23 cellular contexts compared by ENCODE assay signal in genomic region chr2:202337706-202338346, GRCh38.
"Had no signal": no experiment of that assay in that cellular context is flagged by ENCODE, and none has a peak within 500 bp of the region (broad histone marks: within the 10 kb centered on the region; RNA-seq: fewer than 3 reads in every experiment).

No MANE protein-coding gene starts in this region.

- ATAC-seq: activated CD4-positive, alpha-beta T cell treated with anti-CD3 and anti-CD28 coated beads for 36 hours; activated CD8-positive, alpha-beta memory T cell treated with anti-CD3 and anti-CD28 coated beads, Interleukin-2, amount 10 ng/mL, durations not matched to agents 7 days and 5 days; activated CD8-positive, alpha-beta T cell treated with anti-CD3 and anti-CD28 coated beads, Interleukin-2, amount 10 ng/mL, durations not matched to agents 7 days and 5 days; activated naive CD8-positive, alpha-beta T cell treated with anti-CD3 and anti-CD28 coated beads, Interleukin-2, amount 50 U/mL, for 24 hours; left lung; lower lobe of right lung; mucosa of descending colon; right lobe of liver had no signal

- H3K4me1 ChIP-seq: left lung, lower lobe of right lung, right lobe of liver, tibial nerve had no signal

- H3K4me1 Mint-ChIP-seq: activated B cell treated with CpG ODN at 0.5 μM for 24 hours; activated CD4-positive, alpha-beta T cell treated with anti-CD3 and anti-CD28 coated beads for 36 hours; activated CD8-positive, alpha-beta memory T cell treated with anti-CD3 and anti-CD28 coated beads, Interleukin-2, amount 10 ng/mL, durations not matched to agents 7 days and 5 days; activated naive CD4-positive, alpha-beta T cell treated with anti-CD3 and anti-CD28 coated beads, Interleukin-2, amount 50 U/mL, for 24 hours; activated naive CD8-positive, alpha-beta T cell treated with anti-CD3 and anti-CD28 coated beads, Interleukin-2, amount 50 U/mL, for 24 hours; nephron had no signal

- H3K36me3 ChIP-seq: esophagus squamous epithelium, left lung, lower lobe of right lung, ovary, right lobe of liver had no signal

- H3K36me3 Mint-ChIP-seq: activated CD8-positive, alpha-beta memory T cell treated with anti-CD3 and anti-CD28 coated beads, Interleukin-2, amount 10 ng/mL, durations not matched to agents 7 days and 5 days had no signal

- DNase-seq: activated B cell treated with CpG ODN at 0.5 μM for 24 hours; activated CD4-positive, alpha-beta T cell treated with anti-CD3 and anti-CD28 coated beads for 36 hours; activated CD8-positive, alpha-beta memory T cell treated with anti-CD3 and anti-CD28 coated beads, Interleukin-2, amount 10 ng/mL, durations not matched to agents 7 days and 5 days; activated CD8-positive, alpha-beta T cell treated with anti-CD3 and anti-CD28 coated beads, Interleukin-2, amount 10 ng/mL, durations not matched to agents 7 days and 5 days; activated naive CD8-positive, alpha-beta T cell treated with anti-CD3 and anti-CD28 coated beads, Interleukin-2, amount 50 U/mL, for 24 hours; activated T-cell treated with anti-CD3 and anti-CD28 coated beads, Interleukin-2, amount 50 U/mL, for 48 hours; caudate nucleus; esophagus squamous epithelium; left lung; lower lobe of right lung; mesenchymal stem cell; mucosa of descending colon; ovary; right lobe of liver; stimulated activated CD4-positive, alpha-beta T cell treated with anti-CD3 and anti-CD28 coated beads, Interleukin-2, amount 100 ng/mL, for 48 hours; stimulated activated naive CD4-positive, alpha-beta T cell treated with Interleukin-2 at 50 U/mL for 16 hours; T-helper 9 cell had no signal

- H3K9me3 Mint-ChIP-seq: activated B cell treated with CpG ODN at 0.5 μM for 24 hours; activated naive CD4-positive, alpha-beta T cell treated with anti-CD3 and anti-CD28 coated beads, Interleukin-2, amount 50 U/mL, for 24 hours; activated naive CD8-positive, alpha-beta T cell treated with anti-CD3 and anti-CD28 coated beads, Interleukin-2, amount 50 U/mL, for 24 hours; activated T-helper 2 cell treated with anti-CD3 and anti-CD28 coated beads, Interferon-gamma antibody, Interleukin-2, Interleukin-4, amounts not matched to agents 10 μg/mL and 5 μg/mL and 100 μg/mL, durations not matched to agents 14 hours and 24 hours and 36 hours; dendritic cell treated with granulocyte-macrophage colony-stimulating factor and Interleukin-4, amounts not matched to agents 40 ng/mL and 50 ng/mL, for 4 days; nephron had no signal

- H3K27me3 Mint-ChIP-seq: activated B cell treated with CpG ODN at 0.5 μM for 24 hours; activated CD4-positive, alpha-beta T cell treated with anti-CD3 and anti-CD28 coated beads for 36 hours; activated CD8-positive, alpha-beta memory T cell treated with anti-CD3 and anti-CD28 coated beads, Interleukin-2, amount 10 ng/mL, durations not matched to agents 7 days and 5 days; activated naive CD4-positive, alpha-beta T cell treated with anti-CD3 and anti-CD28 coated beads, Interleukin-2, amount 50 U/mL, for 24 hours; activated naive CD8-positive, alpha-beta T cell treated with anti-CD3 and anti-CD28 coated beads, Interleukin-2, amount 50 U/mL, for 24 hours; dendritic cell treated with granulocyte-macrophage colony-stimulating factor and Interleukin-4, amounts not matched to agents 40 ng/mL and 50 ng/mL, for 4 days; progenitor cell of endocrine pancreas had no signal

- H3K27ac ChIP-seq: esophagus squamous epithelium, left lung, lower lobe of right lung, ovary, right lobe of liver, tibial nerve had no signal

- H3K27me3 ChIP-seq: esophagus squamous epithelium, left lung, ovary, right lobe of liver, tibial nerve had no signal

- H3K27ac Mint-ChIP-seq: activated B cell treated with CpG ODN at 0.5 μM for 24 hours; activated CD4-positive, alpha-beta T cell treated with anti-CD3 and anti-CD28 coated beads for 36 hours; activated CD8-positive, alpha-beta memory T cell treated with anti-CD3 and anti-CD28 coated beads, Interleukin-2, amount 10 ng/mL, durations not matched to agents 7 days and 5 days; activated CD8-positive, alpha-beta T cell treated with anti-CD3 and anti-CD28 coated beads, Interleukin-2, amount 10 ng/mL, durations not matched to agents 7 days and 5 days; activated naive CD4-positive, alpha-beta T cell treated with anti-CD3 and anti-CD28 coated beads, Interleukin-2, amount 50 U/mL, for 24 hours; activated naive CD8-positive, alpha-beta T cell treated with anti-CD3 and anti-CD28 coated beads, Interleukin-2, amount 50 U/mL, for 24 hours; activated T-helper 2 cell treated with anti-CD3 and anti-CD28 coated beads, Interferon-gamma antibody, Interleukin-2, Interleukin-4, amounts not matched to agents 10 μg/mL and 5 μg/mL and 100 μg/mL, durations not matched to agents 14 hours and 24 hours and 36 hours; dendritic cell treated with granulocyte-macrophage colony-stimulating factor and Interleukin-4, amounts not matched to agents 40 ng/mL and 50 ng/mL, for 4 days; nephron; progenitor cell of endocrine pancreas had no signal

- H3K4me3 ChIP-seq: esophagus squamous epithelium, left lung, lower lobe of right lung, mucosa of descending colon, ovary, right lobe of liver, tibial nerve had no signal

- H3K9me3 ChIP-seq: esophagus squamous epithelium, left lung, lower lobe of right lung, mucosa of descending colon, ovary, right lobe of liver, tibial nerve had no signal

- H3K4me3 Mint-ChIP-seq: activated B cell treated with CpG ODN at 0.5 μM for 24 hours; activated CD4-positive, alpha-beta T cell treated with anti-CD3 and anti-CD28 coated beads for 36 hours; activated CD8-positive, alpha-beta memory T cell treated with anti-CD3 and anti-CD28 coated beads, Interleukin-2, amount 10 ng/mL, durations not matched to agents 7 days and 5 days; activated CD8-positive, alpha-beta T cell treated with anti-CD3 and anti-CD28 coated beads, Interleukin-2, amount 10 ng/mL, durations not matched to agents 7 days and 5 days; activated naive CD4-positive, alpha-beta T cell treated with anti-CD3 and anti-CD28 coated beads, Interleukin-2, amount 50 U/mL, for 24 hours; activated naive CD8-positive, alpha-beta T cell treated with anti-CD3 and anti-CD28 coated beads, Interleukin-2, amount 50 U/mL, for 24 hours; dendritic cell treated with granulocyte-macrophage colony-stimulating factor and Interleukin-4, amounts not matched to agents 40 ng/mL and 50 ng/mL, for 4 days; nephron had no signal
